Comparison of ENCODE assay signal across 8 cellular contexts in genomic region chr1:198465201-198466144, GRCh38.
DNase-seq lines count a peak whose midpoint lies in the region; ATAC-seq and TF ChIP-seq lines count a peak whose summit lies in the region.

No MANE protein-coding gene starts in this region.

- H3K27ac ChIP-seq in HCT116 (ENCODE audit: low read depth, low read length) (no peak overlapping the region), WERI-Rb-1 (no peak overlapping the region), prostate gland (no peak overlapping the region)

- POLR2A ChIA-PET in HCT116 (lab: Charles Lee) = no interaction called here

- H3K4me1 ChIP-seq in HCT116 (ENCODE audit: control insufficient read depth in 1 of 2, insufficient read depth in 2 of 2, low read length in 2 of 2) = no peaks in the 10 kb centered on the region
- no peaks in the 10 kb centered on the region for H3K4me1 ChIP-seq in prostate gland (replicated peaks)

- H3K36me3 ChIP-seq in HCT116 (ENCODE audit: control insufficient read depth in 1 of 2, insufficient read depth in 2 of 2, low read length in 2 of 2) (no peaks in the 10 kb centered on the region), WERI-Rb-1 (no peaks in the 10 kb centered on the region), prostate gland (no peaks in the 10 kb centered on the region)

- H3K27me3 Mint-ChIP-seq in stimulated activated memory B cell treated with anti-CD40 and anti-IgM and Interleukin-4, amounts not matched to agents 10 μg/mL and 1 μg/mL and 100 μg/mL, for 72 hours = no peaks in the 10 kb centered on the region

- TF ChIP-seq CTCF in HCT116 (IDR thresholded peaks at IDR 0.05 in 2 of 3, conservative IDR thresholded peaks at IDR 0.05 in 1 of 3; ENCODE audit: borderline replicate concordance in 1 of 3, insufficient read depth in 1 of 3, low read depth in 2 of 3, low read length in 2 of 3) (peak; percentile 44 to 76 (median 67)), WERI-Rb-1 (IDR thresholded peaks at IDR 0.05; ENCODE audit: low read depth, low read length) (peak; percentile 46), prostate gland (IDR thresholded peaks at IDR 0.05) (peak in 3 of 4 experiments; percentile 25 to 66 (median 59))

- H3K4me3 Mint-ChIP-seq in stimulated activated memory B cell treated with anti-CD40 and anti-IgM and Interleukin-4, amounts not matched to agents 10 μg/mL and 1 μg/mL and 100 μg/mL, for 72 hours = no peak overlapping the region

- WGBS in prostate gland = 42% methylated on average over 3 of the region's 3 CpGs

- CTCF ChIA-PET in HCT116 (lab: Charles Lee) = interaction anchor here (0.6 to 1.5 kb wide), 5 partner anchors 221 to 946 kb away, joined by 3 to 5 read pairs (median 3); no protein-coding TSS in a partner anchor

- no peak for TF ChIP-seq POLR2A in HCT116 (IDR thresholded peaks at IDR 0.05; ENCODE audit: borderline replicate concordance, extremely low read depth, insufficient read depth, insufficient read length)
- TF ChIP-seq POLR2A in prostate gland (IDR thresholded peaks at IDR 0.05) = no peak

- intact Hi-C loops in HCT116 (cut with micrococcal nuclease) = loop anchor here (1.0 to 10.0 kb wide), 9 partner anchors 222 to 1138 kb away; no protein-coding TSS in a partner anchor
- intact Hi-C loops in prostate gland (cut with DNase I) = loop anchor here (10.0 kb wide), 2 partner anchors 381 to 941 kb away; no protein-coding TSS in a partner anchor

- H3K9me3 ChIP-seq in HCT116 (ENCODE audit: control insufficient read depth in 1 of 2, insufficient read depth in 1 of 2, low read depth in 1 of 2, low read length in 2 of 2) (no peaks in the 10 kb centered on the region), WERI-Rb-1 (ENCODE audit: severe bottlenecking) (no peaks in the 10 kb centered on the region), prostate gland (no peaks in the 10 kb centered on the region)

- no peaks in the 10 kb centered on the region for H4K20me1 ChIP-seq in HCT116 (ENCODE audit: insufficient read depth)

- no TSS peak for BruUV-seq in HCT116 (replicated peaks; lab: Mats Ljungman, UMichigan)

- H3K4me1 Mint-ChIP-seq in stimulated activated memory B cell treated with anti-CD40 and anti-IgM and Interleukin-4, amounts not matched to agents 10 μg/mL and 1 μg/mL and 100 μg/mL, for 72 hours = no peaks in the 10 kb centered on the region

- H3K27me3 ChIP-seq in HCT116 (ENCODE audit: insufficient read depth, low read length) (no peaks in the 10 kb centered on the region), WERI-Rb-1 (ENCODE audit: insufficient read depth, low read depth, severe bottlenecking) (no peaks in the 10 kb centered on the region), prostate gland (replicated peaks; ENCODE audit: insufficient read depth) (no peaks in the 10 kb centered on the region)

- H3K9ac ChIP-seq in HCT116 (ENCODE audit: low read length) = no peak overlapping the region

- H3K9me3 Mint-ChIP-seq in stimulated activated memory B cell treated with anti-CD40 and anti-IgM and Interleukin-4, amounts not matched to agents 10 μg/mL and 1 μg/mL and 100 μg/mL, for 72 hours = no peaks in the 10 kb centered on the region

- H3K4me2 ChIP-seq in HCT116 (ENCODE audit: low read length) = no peak overlapping the region

- DNase-seq in GM03348 (ENCODE audit: low spot score) = peak; percentile 45
- DNase-seq in HCT116 (ENCODE audit: low read depth, low spot score) = no peak
- DNase-seq in NCI-H2081 treated with DMSO at 0.1 percent for 48 hours (lab: John Stamatoyannopoulos, UW) = peak; percentile 32
- DNase-seq in WERI-Rb-1 = no peak
- DNase-seq in globus pallidus (ENCODE audit: low spot score) = peak; percentile 27
- DNase-seq in prostate gland (ENCODE audit: low spot score) = no peak
- no peak for DNase-seq in stimulated activated naive CD4-positive, alpha-beta T cell treated with Interleukin-2 at 50 U/mL for 16 hours (lab: John Stamatoyannopoulos, UW)

- peak; percentile 71 for ATAC-seq in HCT116
- ATAC-seq in stimulated activated memory B cell treated with anti-CD40 and anti-IgM and Interleukin-4, amounts not matched to agents 10 μg/mL and 1 μg/mL and 100 μg/mL, for 72 hours = no peak

- no peak overlapping the region for H3K4me3 ChIP-seq in HCT116 (replicated peaks in 1 of 2; ENCODE audit: low read depth in 1 of 2, low read length in 2 of 2)
- no peak overlapping the region for H3K4me3 ChIP-seq in WERI-Rb-1 (ENCODE audit: low read depth, low read length)
- H3K4me3 ChIP-seq in prostate gland = no peak overlapping the region

- H2AFZ ChIP-seq in HCT116 (ENCODE audit: low read depth, low read length, poor library complexity, severe bottlenecking) = peak overlapping the region; percentile 83

- RAD21 ChIA-PET in HCT116 (lab: Charles Lee; ENCODE audit: low non-redundant PET in 1 of 2, low total read pairs in 2 of 2, uncharacterized antibody in 2 of 2, unreplicated experiment in 2 of 2) = interaction anchor here in 1 of 2 experiments (1.6 kb wide), 1 partner anchor 221 kb away, joined by 3 read pairs; no protein-coding TSS in a partner anchor

- TF ChIP-seq RAD21 in HCT116 (IDR thresholded peaks at IDR 0.05; ENCODE audit: low read depth) = peak; percentile 85

- no peak overlapping the region for H3K27ac Mint-ChIP-seq in stimulated activated memory B cell treated with anti-CD40 and anti-IgM and Interleukin-4, amounts not matched to agents 10 μg/mL and 1 μg/mL and 100 μg/mL, for 72 hours

- H3K9me2 ChIP-seq in HCT116 (ENCODE audit: insufficient read depth) = no peaks in the 10 kb centered on the region

- H3K36me3 Mint-ChIP-seq in stimulated activated memory B cell treated with anti-CD40 and anti-IgM and Interleukin-4, amounts not matched to agents 10 μg/mL and 1 μg/mL and 100 μg/mL, for 72 hours = no peaks in the 10 kb centered on the region

- H3K79me2 ChIP-seq in HCT116 (ENCODE audit: insufficient read depth, low read length) = no peaks in the 10 kb centered on the region

TF ChIP-seq in HCT116, 20 proteins besides CTCF, POLR2A, EP300 and RAD21:
- no peak for TF ChIP-seq ZBTB33 (IDR thresholded peaks at IDR 0.05; ENCODE audit: extremely low read depth, insufficient replicate concordance, low read length)
- no peak for TF ChIP-seq ELF1 (IDR thresholded peaks at IDR 0.05; ENCODE audit: borderline replicate concordance, low read depth)
- no peak for TF ChIP-seq EGR1 (IDR thresholded peaks at IDR 0.05; ENCODE audit: low read depth)
- TF ChIP-seq SIN3A (IDR thresholded peaks at IDR 0.05; ENCODE audit: low read depth) = no peak
- no peak for TF ChIP-seq MAX (IDR thresholded peaks at IDR 0.05)
- TF ChIP-seq EZH2phosphoT487 (IDR thresholded peaks at IDR 0.05; ENCODE audit: borderline replicate concordance) = no peak
- no peak for TF ChIP-seq CBX3 (IDR thresholded peaks at IDR 0.05; ENCODE audit: low read depth)
- TF ChIP-seq ZFX (IDR thresholded peaks at IDR 0.05) = no peak
- TF ChIP-seq POLR2AphosphoS5 (IDR thresholded peaks at IDR 0.05; ENCODE audit: low read depth, low read length) = no peak
- TF ChIP-seq FOSL1 (IDR thresholded peaks at IDR 0.05; ENCODE audit: low read depth) = no peak

Comparison
In these comparisons a context has a peak if more than half of its experiments do, and no peak if none do; other contexts are left out.
1. DNase-seq: peak in GM03348 (single experiment), NCI-H2081 treated with DMSO at 0.1 percent for 48 hours (single experiment) and globus pallidus (single experiment); none in HCT116 (single experiment), WERI-Rb-1 (single experiment), prostate gland (single experiment) and stimulated activated naive CD4-positive, alpha-beta T cell treated with Interleukin-2 at 50 U/mL for 16 hours (single experiment).
2. Peak in every context shown above with its lines, with median percentiles within 50 percentile points of each other: CTCF ChIP-seq.